In the genomic region with DNA sequence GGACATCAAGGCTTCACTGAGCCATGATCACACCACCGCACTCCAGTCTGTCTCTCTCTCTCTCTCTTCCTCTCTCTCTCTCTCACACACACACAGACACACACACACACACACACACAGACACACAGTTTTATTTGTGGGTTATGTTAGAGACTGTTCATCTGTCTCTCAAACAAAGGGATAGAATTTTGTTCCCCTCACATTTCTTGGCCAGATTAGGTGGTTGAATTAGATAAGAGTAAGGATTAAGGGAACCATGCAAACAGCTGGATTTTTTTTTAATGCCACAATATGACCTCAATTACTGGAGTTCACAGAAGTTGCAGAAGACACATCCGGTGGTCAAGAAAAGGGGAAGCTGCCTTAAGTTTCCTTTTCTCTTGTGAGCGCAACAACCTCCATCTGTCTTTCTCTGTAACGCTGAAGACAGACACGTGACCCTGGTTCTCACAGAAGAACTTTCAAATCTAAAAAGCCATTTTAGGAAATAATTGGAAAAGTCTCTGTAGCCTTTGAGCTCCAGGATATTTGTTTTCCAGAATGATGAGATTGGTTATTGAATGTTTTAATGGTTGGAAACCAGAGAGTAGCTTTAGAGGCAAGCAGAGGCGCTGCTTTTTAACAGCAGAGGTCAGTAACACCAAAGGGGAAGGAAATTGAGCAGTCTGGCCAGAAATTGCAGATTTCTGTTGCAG, we compare ENCODE assay signal across 8 cellular contexts. TPM values are rescaled to one million over a fixed set of nuclear protein-coding genes. Genes with fewer than 3 reads are reported as not detected.
DNase-seq lines count a peak whose midpoint lies in the region; ATAC-seq lines count a peak whose summit lies in the region.

No MANE protein-coding gene starts in this region.

- DNase-seq in CMK (ENCODE audit: low read depth) = peak; percentile 89
- peak; percentile 81 for DNase-seq in NOMO-1 treated with dmso at 0.1 percent for 144 hours (lab: John Stamatoyannopoulos, UW; ENCODE audit: unreplicated experiment)
- DNase-seq in ecto neural progenitor cell (ENCODE audit: low spot score) = peak; percentile 50
- DNase-seq in myocyte (ENCODE audit: low read depth) = peak; percentile 44
- DNase-seq in NCI-H1930 (lab: John Stamatoyannopoulos, UW) = no peak
- DNase-seq in cerebellar nuclear complex (lab: John Stamatoyannopoulos, UW) = no peak

- peak; percentile 93 for ATAC-seq in GM18517 (IDR thresholded peaks at IDR 0.05; ENCODE audit: unreplicated experiment)
- ATAC-seq in HG02884 (IDR thresholded peaks at IDR 0.05; ENCODE audit: unreplicated experiment) = peak; percentile 92

RNA-seq across cellular contexts. Expression of a gene that starts 33.0 kb away (rescaled TPM):
- total RNA-seq in myocyte = not detected in 2 replicates
- not detected for polyA plus RNA-seq in myocyte (2012)

Comparison
In these comparisons a context has a peak if more than half of its experiments do, and no peak if none do; other contexts are left out.
1. DNase-seq: peak in CMK (single experiment), NOMO-1 treated with dmso at 0.1 percent for 144 hours (single experiment), ecto neural progenitor cell (single experiment) and myocyte (single experiment); none in NCI-H1930 (0 of 2) and cerebellar nuclear complex (0 of 2).